Comparison of ENCODE assay signal across 8 cellular contexts in the genomic region with DNA sequence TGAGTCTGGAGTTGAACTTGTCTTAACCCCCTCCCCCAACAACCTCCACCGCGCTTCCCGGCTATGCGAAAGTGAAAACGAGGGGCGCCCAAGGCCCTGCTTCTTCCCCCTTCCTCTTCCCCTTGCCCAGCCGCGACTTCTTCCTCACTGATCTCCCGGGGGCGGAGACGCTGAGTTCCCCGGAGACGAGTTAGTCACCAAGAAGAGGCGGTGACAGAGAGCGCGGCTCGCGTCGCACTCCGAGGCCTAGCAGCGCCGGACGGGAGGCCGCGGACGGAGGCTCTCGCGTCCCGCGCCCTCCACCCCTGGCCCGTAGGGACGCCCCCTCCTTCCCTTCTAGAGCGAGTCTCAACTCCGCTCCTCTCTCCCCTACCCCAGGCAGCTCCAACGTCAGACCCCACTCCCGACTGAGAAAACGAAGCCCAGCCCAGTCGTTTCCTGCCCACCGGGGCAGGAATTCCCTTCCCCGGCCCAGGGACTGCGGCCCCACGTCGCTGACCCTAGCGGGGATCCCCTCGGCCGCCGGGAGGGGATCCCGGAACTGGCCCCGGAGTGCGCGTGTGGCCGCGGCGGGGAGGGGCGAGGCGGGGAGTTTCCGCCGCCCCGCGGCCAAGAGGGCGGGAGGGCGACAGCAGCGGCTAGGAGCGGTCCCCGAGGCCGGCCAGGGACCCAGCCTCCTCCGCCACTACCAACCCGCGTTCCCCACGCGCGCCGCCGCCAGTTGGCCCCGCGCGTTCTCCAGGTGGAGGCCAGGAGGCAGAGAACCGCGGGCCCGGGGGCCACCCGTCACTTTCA.
DNase-seq lines count a peak whose midpoint lies in the region; ATAC-seq lines count a peak whose summit lies in the region.

No MANE protein-coding gene starts in this region.

- peaks cover 38% of the 10 kb centered on the region for H3K4me1 Mint-ChIP-seq in central memory CD8-positive, alpha-beta T cell

- peak; percentile 82 for DNase-seq in NCI-H2227 (lab: John Stamatoyannopoulos, UW; ENCODE audit: unreplicated experiment)
- DNase-seq in activated CD4-positive, CD25-positive, alpha-beta regulatory T cell treated with anti-CD3 and anti-CD28 coated beads, Interleukin-2, amount 50 U/mL, for 72 hours: peak; percentile 79
- DNase-seq in central memory CD8-positive, alpha-beta T cell (ENCODE audit: low spot score in 2 of 2): peak; percentile 64 to 79
- peak; percentile 47 for DNase-seq in kidney glomerular epithelial cell (lab: John Stamatoyannopoulos, UW)
- peak; percentile 75 to 78 for DNase-seq in stimulated activated CD4-positive, alpha-beta T cell treated with anti-CD3 and anti-CD28 coated beads, Interleukin-1b, Interleukin-23, amount 100 ng/mL, for 4 hours (ENCODE audit: low read depth in 2 of 2)

- no peaks in the 10 kb centered on the region for H3K27me3 ChIP-seq in ACC112 (ENCODE audit: insufficient read depth, low read length)

- H3K4me1 ChIP-seq in ACC112 (ENCODE audit: control insufficient read depth, insufficient read depth, low read length, unreplicated experiment): peaks cover 12% of the 10 kb centered on the region

- H3K27me3 Mint-ChIP-seq in central memory CD8-positive, alpha-beta T cell: no peaks in the 10 kb centered on the region

- no peaks in the 10 kb centered on the region for H3K9me3 Mint-ChIP-seq in central memory CD8-positive, alpha-beta T cell

- peak overlapping the region; percentile 97 for H3K27ac ChIP-seq in ACC112 (ENCODE audit: low read depth, low read length)

- H2AFZ ChIP-seq in ACC112 (ENCODE audit: low read length, unreplicated experiment): peak overlapping the region; percentile 94

- peaks cover 69% of the 10 kb centered on the region for H3K79me2 ChIP-seq in ACC112 (ENCODE audit: control insufficient read depth, insufficient read depth, low read length, unreplicated experiment)

- ATAC-seq in GM18519 (IDR thresholded peaks at IDR 0.05; ENCODE audit: low FRiP score, unreplicated experiment): peak; percentile 34
- peak; percentile 59 for ATAC-seq in HG03025 (IDR thresholded peaks at IDR 0.05; ENCODE audit: low FRiP score, unreplicated experiment)
- peak; percentile 68 for ATAC-seq in central memory CD8-positive, alpha-beta T cell (replicated peaks; ENCODE audit: extremely low read depth, poor library complexity, severe bottlenecking)

- peaks cover 10% of the 10 kb centered on the region; the same call in 1 of the 2 replicates for H3K36me3 ChIP-seq in ACC112 (ENCODE audit: insufficient read depth, low read length)

- peak overlapping the region; percentile 100 for H3K4me3 Mint-ChIP-seq in central memory CD8-positive, alpha-beta T cell

- H3K4me3 ChIP-seq in ACC112 (ENCODE audit: low read depth, low read length): peak overlapping the region; percentile 93

- H3K36me3 Mint-ChIP-seq in central memory CD8-positive, alpha-beta T cell (ENCODE audit: insufficient read depth): peaks cover 26% of the 10 kb centered on the region

- H3K27ac Mint-ChIP-seq in central memory CD8-positive, alpha-beta T cell (ENCODE audit: low read depth): peak overlapping the region; percentile 100

Comparison
In these comparisons a context has a peak if more than half of its experiments do, and no peak if none do; other contexts are left out.
1. Peak in every context shown above with its lines: DNase-seq, ATAC-seq, H3K4me3 ChIP-seq and H3K27ac ChIP-seq.